ENCODE assay signal across 8 cellular contexts in the genomic region with DNA sequence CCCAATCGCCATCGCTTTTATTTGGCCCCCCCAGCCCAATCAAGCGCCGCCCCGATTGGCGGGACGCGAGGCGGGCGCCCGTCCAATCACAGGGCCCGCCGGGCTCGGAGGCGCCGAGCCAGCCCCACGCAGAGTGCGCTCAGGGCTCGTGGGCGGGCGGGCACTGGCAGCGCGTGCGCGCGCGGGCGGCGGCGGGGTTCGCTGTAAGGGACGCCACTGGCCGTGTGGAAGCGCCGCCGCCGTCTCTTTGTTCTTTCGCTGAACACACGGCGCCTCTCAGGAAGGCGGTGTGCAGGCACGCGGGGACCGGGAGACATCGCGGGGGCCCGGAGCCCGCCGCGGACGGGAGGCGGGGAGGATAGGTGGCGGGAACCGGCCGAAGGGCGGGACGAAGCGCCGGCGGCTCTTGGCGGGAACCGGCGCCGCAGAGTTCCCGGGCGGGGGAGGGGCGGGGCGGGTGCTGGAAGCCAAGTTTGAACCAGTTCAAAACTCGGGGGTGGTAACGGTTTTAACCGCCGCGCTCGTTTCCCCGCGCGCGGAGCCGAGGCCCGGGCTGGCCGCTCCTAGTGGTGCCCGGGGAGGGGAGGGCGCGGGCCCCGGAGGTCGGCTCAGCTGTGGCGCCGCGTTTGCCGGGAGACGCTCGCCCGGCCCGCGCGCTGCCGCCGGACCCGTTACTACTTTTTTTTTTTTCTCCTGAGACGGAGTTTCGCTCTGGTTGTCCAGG. TPM values are rescaled to one million over a fixed set of nuclear protein-coding genes. Genes with fewer than 3 reads are reported as not detected.
DNase-seq lines count a peak whose midpoint lies in the region; ATAC-seq and TF ChIP-seq lines count a peak whose summit lies in the region.

No MANE protein-coding gene starts in this region.

- H3K9me3 Mint-ChIP-seq in activated B cell treated with CpG ODN at 0.5 μM for 24 hours, result no peaks in the 10 kb centered on the region

- CTCF ChIA-PET in activated B cell treated with CpG ODN at 0.5 μM for 24 hours (lab: Charles Lee), result interaction anchor here (1.6 kb wide), 1 partner anchor 28 kb away, joined by 9 read pairs; no protein-coding TSS in a partner anchor

- ATAC-seq in GM18907 (IDR thresholded peaks at IDR 0.05; ENCODE audit: unreplicated experiment), result peak; percentile 92
- peak; percentile 88 for ATAC-seq in HG03135 (IDR thresholded peaks at IDR 0.05; ENCODE audit: unreplicated experiment)
- ATAC-seq in activated B cell treated with CpG ODN at 0.5 μM for 24 hours (ENCODE audit: low read depth), result peak; percentile 93

- peaks cover 26% of the 10 kb centered on the region for H3K4me1 Mint-ChIP-seq in activated B cell treated with CpG ODN at 0.5 μM for 24 hours

- intact Hi-C loops in activated B cell treated with CpG ODN at 0.5 μM for 24 hours (cut with micrococcal nuclease), result loop anchor here (1.0 to 10.0 kb wide), 13 partner anchors 16 to 400 kb away; partner anchors contain the start of genes CUL1, PDIA4, ZNF398 and ZNF786

- peaks cover 3% of the 10 kb centered on the region for H3K36me3 Mint-ChIP-seq in activated B cell treated with CpG ODN at 0.5 μM for 24 hours (ENCODE audit: low read depth)

- H3K27ac Mint-ChIP-seq in activated B cell treated with CpG ODN at 0.5 μM for 24 hours, result peak overlapping the region; percentile 82

- H3K4me3 Mint-ChIP-seq in activated B cell treated with CpG ODN at 0.5 μM for 24 hours, result peak overlapping the region; percentile 87

- DNase-seq in AG08396 (ENCODE audit: low spot score), result peak; percentile 100
- peak; percentile 94 for DNase-seq in NCI-H2196 (lab: John Stamatoyannopoulos, UW; ENCODE audit: unreplicated experiment)
- peak; percentile 95 for DNase-seq in activated B cell treated with CpG ODN at 0.5 μM for 24 hours
- DNase-seq in cardiac fibroblast (ENCODE audit: low read depth in 2 of 2), result peak; percentile 89 to 94
- peak; percentile 95 for DNase-seq in islet precursor cell
- DNase-seq in stimulated activated CD4-positive, alpha-beta T cell treated with anti-CD3 and anti-CD28 coated beads, Interleukin-12 subunit alpha, Interleukin-12 subunit beta, amount 100 ng/mL, for 24 hours (ENCODE audit: low read depth in 2 of 2), result peak; percentile 86 to 89

- no peaks in the 10 kb centered on the region for H3K27me3 Mint-ChIP-seq in activated B cell treated with CpG ODN at 0.5 μM for 24 hours

- TF ChIP-seq CTCF in activated B cell treated with CpG ODN at 0.5 μM for 24 hours (IDR thresholded peaks at IDR 0.05) (no peak), cardiac fibroblast (IDR thresholded peaks at IDR 0.05; ENCODE audit: low read depth, low read length) (no peak)

- peak overlapping the region; percentile 76 to 86 for H3K4me3 ChIP-seq in cardiac fibroblast (replicated peaks in 1 of 2; ENCODE audit: low read depth in 2 of 2, low read length in 2 of 2)

- POLR2A ChIA-PET in activated B cell treated with CpG ODN at 0.5 μM for 24 hours (lab: Charles Lee), result interaction anchor here (0.7 to 3.4 kb wide), 9 partner anchors 11 to 363 kb away, joined by 3 to 38 read pairs (median 4); partner anchors contain the start of gene CUL1

RNA-seq across cellular contexts. Expression of gene EZH2, which starts 0.4 kb away (rescaled TPM):
- total RNA-seq in activated B cell treated with CpG ODN at 0.5 μM for 24 hours, result 17.6 and 19.6 TPM in 2 replicates

Comparison
In these comparisons a context has a peak if more than half of its experiments do, and no peak if none do; other contexts are left out.
1. Peak in every context shown above with its lines: DNase-seq, ATAC-seq and H3K4me3 ChIP-seq.